Comparison of ENCODE assay signal across 13 cellular contexts in the genomic region with DNA sequence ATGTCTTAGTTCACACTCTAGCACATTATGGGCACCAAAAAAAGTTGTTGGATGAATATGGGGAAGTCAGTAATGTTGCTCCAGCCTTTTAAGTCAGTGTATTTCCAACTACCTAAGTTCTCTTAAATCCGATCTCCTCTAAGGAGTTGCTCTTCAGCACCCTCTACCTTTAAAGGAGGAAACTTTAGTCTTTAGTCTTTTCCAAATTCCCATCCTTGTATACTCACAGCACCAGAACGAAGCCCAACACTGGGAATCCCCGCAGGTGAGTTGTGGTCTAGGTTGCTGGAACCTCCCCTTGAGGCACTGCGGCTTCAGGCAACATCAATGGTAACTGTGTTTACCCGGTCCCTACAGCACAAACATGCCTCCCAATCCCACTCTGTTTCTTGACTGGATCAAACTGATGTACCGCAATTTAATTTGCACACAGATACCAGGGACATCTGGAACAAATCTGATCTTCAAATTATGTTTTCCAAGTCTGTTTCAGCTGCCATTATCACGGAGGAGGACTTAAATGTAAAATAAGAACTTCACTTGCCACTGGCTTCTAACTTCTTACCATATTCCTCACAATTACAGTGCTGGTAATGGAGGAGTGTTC.
DNase-seq lines count a peak whose midpoint lies in the region; ATAC-seq and TF ChIP-seq lines count a peak whose summit lies in the region.
"Had no signal": no experiment of that assay in that cellular context is flagged by ENCODE, and none has a peak within 500 bp of the region (broad histone marks: within the 10 kb centered on the region; RNA-seq: fewer than 3 reads in every experiment).

No MANE protein-coding gene starts in this region.

- peaks cover 4% of the 10 kb centered on the region for H3K36me3 Mint-ChIP-seq in natural killer cell treated with Interleukin-12 subunit alpha and Interleukin-12 subunit beta and Interleukin-15 and Interleukin-18, amount 100 ng/mL, for 72 hours

- H3K9me3 Mint-ChIP-seq in natural killer cell treated with Interleukin-12 subunit alpha and Interleukin-12 subunit beta and Interleukin-15 and Interleukin-18, amount 100 ng/mL, for 72 hours = no peaks in the 10 kb centered on the region

- no peaks in the 10 kb centered on the region for H3K27me3 Mint-ChIP-seq in natural killer cell treated with Interleukin-12 subunit alpha and Interleukin-12 subunit beta and Interleukin-15 and Interleukin-18, amount 100 ng/mL, for 72 hours

- TF ChIP-seq CTCF in parathyroid adenoma (IDR thresholded peaks at IDR 0.05) = peak; percentile 41

- peak overlapping the region in 1 of 2 donors; percentile 30 for H3K27ac Mint-ChIP-seq in natural killer cell treated with Interleukin-12 subunit alpha and Interleukin-12 subunit beta and Interleukin-15 and Interleukin-18, amount 100 ng/mL, for 72 hours

- no peaks in the 10 kb centered on the region for H3K27me3 ChIP-seq in parathyroid adenoma (ENCODE audit: control insufficient read depth, insufficient read depth, low read length)
- H3K27me3 ChIP-seq: upper lobe of left lung had no signal

- H3K4me1 ChIP-seq in parathyroid adenoma = peaks cover 4% of the 10 kb centered on the region

- DNase-seq in DMS 273 (lab: John Stamatoyannopoulos, UW; ENCODE audit: unreplicated experiment) = peak; percentile 53
- DNase-seq in DMS 273 treated with DMSO at 0.1 percent for 48 hours (lab: John Stamatoyannopoulos, UW) = no peak
- peak; percentile 3 for DNase-seq in OCI-M1 (lab: John Stamatoyannopoulos, UW)
- DNase-seq in erythroblast (lab: John Stamatoyannopoulos, UW) = peak; percentile 10 to 12
- DNase-seq in GOT3 (lab: John Stamatoyannopoulos, UW) = no peak
- DNase-seq in amygdala (lab: John Stamatoyannopoulos, UW) = no peak
- no peak for DNase-seq in natural killer cell treated with Interleukin-12 subunit alpha and Interleukin-12 subunit beta and Interleukin-15 and Interleukin-18, amount 100 ng/mL, for 72 hours (ENCODE audit: low spot score)
- DNase-seq: 8988T; stimulated activated CD4-positive, alpha-beta T cell treated with anti-CD3 and anti-CD28 coated beads, Interleukin-15, amount 100 ng/mL, for 24 hours; upper lobe of left lung had no signal

- peaks cover 45% of the 10 kb centered on the region for H3K79me2 ChIP-seq in parathyroid adenoma

- H3K27ac ChIP-seq in parathyroid adenoma = no peak overlapping the region
- H3K27ac ChIP-seq: KMS-11, upper lobe of left lung had no signal

- no peak overlapping the region for H2AFZ ChIP-seq in parathyroid adenoma

- H3K36me3 ChIP-seq in parathyroid adenoma (ENCODE audit: control insufficient read depth, insufficient read depth, low read length) = no peaks in the 10 kb centered on the region
- H3K36me3 ChIP-seq: upper lobe of left lung had no signal

- H3K9ac ChIP-seq in parathyroid adenoma = no peak overlapping the region
- H3K9ac ChIP-seq: KMS-11 had no signal

- no peak overlapping the region for H3K4me2 ChIP-seq in parathyroid adenoma (ENCODE audit: low read length)
- H3K4me2 ChIP-seq: KMS-11 had no signal

- no peak overlapping the region for H3K4me3 Mint-ChIP-seq in natural killer cell treated with Interleukin-12 subunit alpha and Interleukin-12 subunit beta and Interleukin-15 and Interleukin-18, amount 100 ng/mL, for 72 hours

- peaks cover 57 to 70% of the 10 kb centered on the region in 2 donors for H3K4me1 Mint-ChIP-seq in natural killer cell treated with Interleukin-12 subunit alpha and Interleukin-12 subunit beta and Interleukin-15 and Interleukin-18, amount 100 ng/mL, for 72 hours (ENCODE audit: low read depth in 2 of 2)

- H3K9me3 ChIP-seq in parathyroid adenoma (ENCODE audit: control insufficient read depth, low read length) = no peaks in the 10 kb centered on the region
- H3K9me3 ChIP-seq: upper lobe of left lung had no signal

- no peak for TF ChIP-seq POLR2A in erythroblast (IDR thresholded peaks at IDR 0.05; ENCODE audit: low read length)

- no peak for ATAC-seq in natural killer cell treated with Interleukin-12 subunit alpha and Interleukin-12 subunit beta and Interleukin-15 and Interleukin-18, amount 100 ng/mL, for 72 hours
- ATAC-seq: GM12878 had no signal

- no peak overlapping the region for H3K4me3 ChIP-seq in parathyroid adenoma (ENCODE audit: low read depth, low read length)
- H3K4me3 ChIP-seq: GM12878, upper lobe of left lung had no signal

Comparison
In these comparisons a context has a peak if more than half of its experiments do, and no peak if none do; other contexts are left out.
1. DNase-seq: peak in DMS 273 (single experiment), OCI-M1 (single experiment) and erythroblast (2 of 2); none in DMS 273 treated with DMSO at 0.1 percent for 48 hours (single experiment), GOT3 (single experiment), amygdala (0 of 56) and natural killer cell treated with Interleukin-12 subunit alpha and Interleukin-12 subunit beta and Interleukin-15 and Interleukin-18, amount 100 ng/mL, for 72 hours (single experiment).